ENCODE assay signal across 2 cellular contexts in genomic region chr14:53458368-53458814, GRCh38.
A peak's percentile ranks its signal among the peaks of the same experiment; 100 is the strongest.
TF ChIP-seq lines count a peak whose summit lies in the region.

No MANE protein-coding gene starts in this region.

TF ChIP-seq in IMR-90, 13 proteins besides CTCF, POLR2A, EP300 and RAD21:
- TF ChIP-seq, protein P1, sequence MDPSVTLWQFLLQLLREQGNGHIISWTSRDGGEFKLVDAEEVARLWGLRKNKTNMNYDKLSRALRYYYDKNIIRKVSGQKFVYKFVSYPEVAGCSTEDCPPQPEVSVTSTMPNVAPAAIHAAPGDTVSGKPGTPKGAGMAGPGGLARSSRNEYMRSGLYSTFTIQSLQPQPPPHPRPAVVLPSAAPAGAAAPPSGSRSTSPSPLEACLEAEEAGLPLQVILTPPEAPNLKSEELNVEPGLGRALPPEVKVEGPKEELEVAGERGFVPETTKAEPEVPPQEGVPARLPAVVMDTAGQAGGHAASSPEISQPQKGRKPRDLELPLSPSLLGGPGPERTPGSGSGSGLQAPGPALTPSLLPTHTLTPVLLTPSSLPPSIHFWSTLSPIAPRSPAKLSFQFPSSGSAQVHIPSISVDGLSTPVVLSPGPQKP (IDR thresholded peaks at IDR 0.05; ENCODE audit: borderline replicate concordance, low read depth, low read length): no peak
- TF ChIP-seq BHLHE40 (IDR thresholded peaks at IDR 0.05; ENCODE audit: low read depth, low read length) (peak; percentile 6; the same call in 1 of the 2 replicates), MAFK (IDR thresholded peaks at IDR 0.05; ENCODE audit: low read depth, low read length) (no peak), RCOR1 (IDR thresholded peaks at IDR 0.05; ENCODE audit: insufficient replicate concordance, low read length) (no peak), RFX5 (IDR thresholded peaks at IDR 0.05; ENCODE audit: low read depth, low read length) (no peak), CEBPB (IDR thresholded peaks at IDR 0.05; ENCODE audit: low read depth, low read length) (peak; percentile 16; the same call in 1 of the 2 replicates), CHD1 (IDR thresholded peaks at IDR 0.05; ENCODE audit: low read depth, low read length) (no peak)

TF ChIP-seq in HepG2, 621 proteins besides CTCF, POLR2A, EP300 and RAD21 (continues in another document):
- TF ChIP-seq ZNF614 (CRISPR knock-in tag; IDR thresholded peaks at IDR 0.05; ENCODE audit: borderline replicate concordance) (peak; percentile 20; the same call in 1 of the 2 replicates), SMAD3 (CRISPR knock-in tag; IDR thresholded peaks at IDR 0.05) (0 out of 2 replicates have a peak, but pooled peaks have one; percentile 18), ZNF343 (CRISPR knock-in tag; IDR thresholded peaks at IDR 0.05) (no peak), GFI1 (CRISPR knock-in tag; IDR thresholded peaks at IDR 0.05; ENCODE audit: borderline replicate concordance) (peak; percentile 51; the same call in 1 of the 2 replicates), CEBPG (CRISPR knock-in tag; IDR thresholded peaks at IDR 0.05) (peak; percentile 74), SMARCC2 (IDR thresholded peaks at IDR 0.05) (peak; percentile 83; the same call in 1 of the 2 replicates), HDAC2 (CRISPR knock-in tag; IDR thresholded peaks at IDR 0.05) (peak; percentile 51; the same call in 1 of the 2 replicates), TEAD3 (CRISPR knock-in tag; optimal IDR thresholded peaks at IDR 0.05; ENCODE audit: borderline replicate concordance) (peak; percentile 98), SRY (CRISPR knock-in tag; IDR thresholded peaks at IDR 0.05) (no peak), ZNF367 (CRISPR knock-in tag; IDR thresholded peaks at IDR 0.05; ENCODE audit: borderline replicate concordance) (no peak), ZNF644 (CRISPR knock-in tag; IDR thresholded peaks at IDR 0.05; ENCODE audit: low read depth) (peak; percentile 55; the same call in 1 of the 2 replicates), HNRNPL (IDR thresholded peaks at IDR 0.05; ENCODE audit: low read depth, low read length) (no peak), MLX (CRISPR knock-in tag; IDR thresholded peaks at IDR 0.05) (no peak), TARDBP (CRISPR knock-in tag; IDR thresholded peaks at IDR 0.05) (0 out of 2 replicates have a peak, but pooled peaks have one; percentile 31), NFE2L1 (CRISPR knock-in tag; IDR thresholded peaks at IDR 0.05; ENCODE audit: borderline replicate concordance) (no peak), FOSL2 (CRISPR knock-in tag; IDR thresholded peaks at IDR 0.05) (peak; percentile 90), ELF3 (CRISPR knock-in tag; IDR thresholded peaks at IDR 0.05) (peak; percentile 90), LCORL (IDR thresholded peaks at IDR 0.05) (peak; percentile 89), LCORL (CRISPR knock-in tag; IDR thresholded peaks at IDR 0.05) (peak; percentile 47; the same call in 1 of the 2 replicates), FOXK1 (CRISPR knock-in tag; IDR thresholded peaks at IDR 0.05; ENCODE audit: borderline replicate concordance, low read depth) (peak; percentile 52; the same call in 1 of the 2 replicates), SAP130 (CRISPR knock-in tag; IDR thresholded peaks at IDR 0.05; ENCODE audit: low read depth) (peak; percentile 49), THAP11 (CRISPR knock-in tag; IDR thresholded peaks at IDR 0.05) (peak; percentile 39), ZXDC (CRISPR knock-in tag; IDR thresholded peaks at IDR 0.05) (no peak), JUND (CRISPR knock-in tag; IDR thresholded peaks at IDR 0.05) (peak; percentile 79), KLF16 (CRISPR knock-in tag; IDR thresholded peaks at IDR 0.05) (0 out of 4 replicates have a peak, but pooled peaks of 1 of the 2 experiments have one; percentile 34), ZBTB42 (CRISPR knock-in tag; IDR thresholded peaks at IDR 0.05) (no peak), SOX13 (IDR thresholded peaks at IDR 0.05) (peak; percentile 67), SOX13 (CRISPR knock-in tag; conservative IDR thresholded peaks at IDR 0.05 in 1 of 2, IDR thresholded peaks at IDR 0.05 in 1 of 2) (peak in 1 of 2 experiments; percentile 98; a peak in 2 of 4 replicates), ASH2L (IDR thresholded peaks at IDR 0.05; ENCODE audit: insufficient read length, low read depth, low read length) (peak; percentile 41), BCL6 (CRISPR knock-in tag; IDR thresholded peaks at IDR 0.05) (peak; percentile 95), GABPA (IDR thresholded peaks at IDR 0.05; ENCODE audit: low read depth, low read length) (no peak), GABPA (CRISPR knock-in tag; IDR thresholded peaks at IDR 0.05; ENCODE audit: low read depth) (0 out of 2 replicates have a peak, but pooled peaks have one; percentile 17), ERF (CRISPR knock-in tag; IDR thresholded peaks at IDR 0.05) (0 out of 2 replicates have a peak, but pooled peaks have one; percentile 43), SOX6 (IDR thresholded peaks at IDR 0.05) (no peak), SOX6 (CRISPR knock-in tag; IDR thresholded peaks at IDR 0.05) (peak; percentile 92), KAT8 (CRISPR knock-in tag; IDR thresholded peaks at IDR 0.05) (peak; percentile 43; the same call in 1 of the 2 replicates), ZBTB20 (CRISPR knock-in tag; IDR thresholded peaks at IDR 0.05; ENCODE audit: borderline replicate concordance, low read depth) (peak; percentile 84; the same call in 1 of the 2 replicates), ZNF83 (CRISPR knock-in tag; IDR thresholded peaks at IDR 0.05; ENCODE audit: borderline replicate concordance) (no peak), MED13 (CRISPR knock-in tag; IDR thresholded peaks at IDR 0.05) (peak; percentile 68; the same call in 1 of the 2 replicates), ZNF331 (CRISPR knock-in tag; IDR thresholded peaks at IDR 0.05) (0 out of 2 replicates have a peak, but pooled peaks have one; percentile 31), SIX4 (CRISPR knock-in tag; IDR thresholded peaks at IDR 0.05) (peak; percentile 52; the same call in 1 of the 2 replicates)
- TF ChIP-seq, protein P2, sequence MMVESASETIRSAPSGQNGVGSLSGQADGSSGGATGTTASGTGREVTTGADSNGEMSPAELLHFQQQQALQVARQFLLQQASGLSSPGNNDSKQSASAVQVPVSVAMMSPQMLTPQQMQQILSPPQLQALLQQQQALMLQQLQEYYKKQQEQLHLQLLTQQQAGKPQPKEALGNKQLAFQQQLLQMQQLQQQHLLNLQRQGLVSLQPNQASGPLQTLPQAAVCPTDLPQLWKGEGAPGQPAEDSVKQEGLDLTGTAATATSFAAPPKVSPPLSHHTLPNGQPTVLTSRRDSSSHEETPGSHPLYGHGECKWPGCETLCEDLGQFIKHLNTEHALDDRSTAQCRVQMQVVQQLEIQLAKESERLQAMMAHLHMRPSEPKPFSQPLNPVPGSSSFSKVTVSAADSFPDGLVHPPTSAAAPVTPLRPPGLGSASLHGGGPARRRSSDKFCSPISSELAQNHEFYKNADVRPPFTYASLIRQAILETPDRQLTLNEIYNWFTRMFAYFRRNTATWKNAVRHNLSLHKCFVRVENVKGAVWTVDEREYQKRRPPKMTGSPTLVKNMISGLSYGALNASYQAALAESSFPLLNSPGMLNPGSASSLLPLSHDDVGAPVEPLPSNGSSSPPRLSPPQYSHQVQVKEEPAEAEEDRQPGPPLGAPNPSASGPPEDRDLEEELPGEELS (CRISPR knock-in tag; IDR thresholded peaks at IDR 0.05): peak; percentile 80
- TF ChIP-seq, protein P3, sequence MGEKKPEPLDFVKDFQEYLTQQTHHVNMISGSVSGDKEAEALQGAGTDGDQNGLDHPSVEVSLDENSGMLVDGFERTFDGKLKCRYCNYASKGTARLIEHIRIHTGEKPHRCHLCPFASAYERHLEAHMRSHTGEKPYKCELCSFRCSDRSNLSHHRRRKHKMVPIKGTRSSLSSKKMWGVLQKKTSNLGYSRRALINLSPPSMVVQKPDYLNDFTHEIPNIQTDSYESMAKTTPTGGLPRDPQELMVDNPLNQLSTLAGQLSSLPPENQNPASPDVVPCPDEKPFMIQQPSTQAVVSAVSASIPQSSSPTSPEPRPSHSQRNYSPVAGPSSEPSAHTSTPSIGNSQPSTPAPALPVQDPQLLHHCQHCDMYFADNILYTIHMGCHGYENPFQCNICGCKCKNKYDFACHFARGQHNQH (CRISPR knock-in tag; IDR thresholded peaks at IDR 0.05): peak; percentile 63
- TF ChIP-seq, protein P4, sequence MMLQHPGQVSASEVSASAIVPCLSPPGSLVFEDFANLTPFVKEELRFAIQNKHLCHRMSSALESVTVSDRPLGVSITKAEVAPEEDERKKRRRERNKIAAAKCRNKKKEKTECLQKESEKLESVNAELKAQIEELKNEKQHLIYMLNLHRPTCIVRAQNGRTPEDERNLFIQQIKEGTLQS (CRISPR knock-in tag; IDR thresholded peaks at IDR 0.05): peak; percentile 94
- TF ChIP-seq, protein P5, sequence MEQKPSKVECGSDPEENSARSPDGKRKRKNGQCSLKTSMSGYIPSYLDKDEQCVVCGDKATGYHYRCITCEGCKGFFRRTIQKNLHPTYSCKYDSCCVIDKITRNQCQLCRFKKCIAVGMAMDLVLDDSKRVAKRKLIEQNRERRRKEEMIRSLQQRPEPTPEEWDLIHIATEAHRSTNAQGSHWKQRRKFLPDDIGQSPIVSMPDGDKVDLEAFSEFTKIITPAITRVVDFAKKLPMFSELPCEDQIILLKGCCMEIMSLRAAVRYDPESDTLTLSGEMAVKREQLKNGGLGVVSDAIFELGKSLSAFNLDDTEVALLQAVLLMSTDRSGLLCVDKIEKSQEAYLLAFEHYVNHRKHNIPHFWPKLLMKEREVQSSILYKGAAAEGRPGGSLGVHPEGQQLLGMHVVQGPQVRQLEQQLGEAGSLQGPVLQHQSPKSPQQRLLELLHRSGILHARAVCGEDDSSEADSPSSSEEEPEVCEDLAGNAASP (CRISPR knock-in tag; IDR thresholded peaks at IDR 0.05; ENCODE audit: borderline replicate concordance): peak; percentile 92
- TF ChIP-seq, protein P6, sequence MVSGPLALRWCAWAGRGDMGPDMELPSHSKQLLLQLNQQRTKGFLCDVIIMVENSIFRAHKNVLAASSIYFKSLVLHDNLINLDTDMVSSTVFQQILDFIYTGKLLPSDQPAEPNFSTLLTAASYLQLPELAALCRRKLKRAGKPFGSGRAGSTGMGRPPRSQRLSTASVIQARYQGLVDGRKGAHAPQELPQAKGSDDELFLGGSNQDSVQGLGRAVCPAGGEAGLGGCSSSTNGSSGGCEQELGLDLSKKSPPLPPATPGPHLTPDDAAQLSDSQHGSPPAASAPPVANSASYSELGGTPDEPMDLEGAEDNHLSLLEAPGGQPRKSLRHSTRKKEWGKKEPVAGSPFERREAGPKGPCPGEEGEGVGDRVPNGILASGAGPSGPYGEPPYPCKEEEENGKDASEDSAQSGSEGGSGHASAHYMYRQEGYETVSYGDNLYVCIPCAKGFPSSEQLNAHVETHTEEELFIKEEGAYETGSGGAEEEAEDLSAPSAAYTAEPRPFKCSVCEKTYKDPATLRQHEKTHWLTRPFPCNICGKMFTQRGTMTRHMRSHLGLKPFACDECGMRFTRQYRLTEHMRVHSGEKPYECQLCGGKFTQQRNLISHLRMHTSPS (CRISPR knock-in tag; IDR thresholded peaks at IDR 0.05; ENCODE audit: low read depth): peak; percentile 36; the same call in 1 of the 2 replicates
- TF ChIP-seq, protein P7, sequence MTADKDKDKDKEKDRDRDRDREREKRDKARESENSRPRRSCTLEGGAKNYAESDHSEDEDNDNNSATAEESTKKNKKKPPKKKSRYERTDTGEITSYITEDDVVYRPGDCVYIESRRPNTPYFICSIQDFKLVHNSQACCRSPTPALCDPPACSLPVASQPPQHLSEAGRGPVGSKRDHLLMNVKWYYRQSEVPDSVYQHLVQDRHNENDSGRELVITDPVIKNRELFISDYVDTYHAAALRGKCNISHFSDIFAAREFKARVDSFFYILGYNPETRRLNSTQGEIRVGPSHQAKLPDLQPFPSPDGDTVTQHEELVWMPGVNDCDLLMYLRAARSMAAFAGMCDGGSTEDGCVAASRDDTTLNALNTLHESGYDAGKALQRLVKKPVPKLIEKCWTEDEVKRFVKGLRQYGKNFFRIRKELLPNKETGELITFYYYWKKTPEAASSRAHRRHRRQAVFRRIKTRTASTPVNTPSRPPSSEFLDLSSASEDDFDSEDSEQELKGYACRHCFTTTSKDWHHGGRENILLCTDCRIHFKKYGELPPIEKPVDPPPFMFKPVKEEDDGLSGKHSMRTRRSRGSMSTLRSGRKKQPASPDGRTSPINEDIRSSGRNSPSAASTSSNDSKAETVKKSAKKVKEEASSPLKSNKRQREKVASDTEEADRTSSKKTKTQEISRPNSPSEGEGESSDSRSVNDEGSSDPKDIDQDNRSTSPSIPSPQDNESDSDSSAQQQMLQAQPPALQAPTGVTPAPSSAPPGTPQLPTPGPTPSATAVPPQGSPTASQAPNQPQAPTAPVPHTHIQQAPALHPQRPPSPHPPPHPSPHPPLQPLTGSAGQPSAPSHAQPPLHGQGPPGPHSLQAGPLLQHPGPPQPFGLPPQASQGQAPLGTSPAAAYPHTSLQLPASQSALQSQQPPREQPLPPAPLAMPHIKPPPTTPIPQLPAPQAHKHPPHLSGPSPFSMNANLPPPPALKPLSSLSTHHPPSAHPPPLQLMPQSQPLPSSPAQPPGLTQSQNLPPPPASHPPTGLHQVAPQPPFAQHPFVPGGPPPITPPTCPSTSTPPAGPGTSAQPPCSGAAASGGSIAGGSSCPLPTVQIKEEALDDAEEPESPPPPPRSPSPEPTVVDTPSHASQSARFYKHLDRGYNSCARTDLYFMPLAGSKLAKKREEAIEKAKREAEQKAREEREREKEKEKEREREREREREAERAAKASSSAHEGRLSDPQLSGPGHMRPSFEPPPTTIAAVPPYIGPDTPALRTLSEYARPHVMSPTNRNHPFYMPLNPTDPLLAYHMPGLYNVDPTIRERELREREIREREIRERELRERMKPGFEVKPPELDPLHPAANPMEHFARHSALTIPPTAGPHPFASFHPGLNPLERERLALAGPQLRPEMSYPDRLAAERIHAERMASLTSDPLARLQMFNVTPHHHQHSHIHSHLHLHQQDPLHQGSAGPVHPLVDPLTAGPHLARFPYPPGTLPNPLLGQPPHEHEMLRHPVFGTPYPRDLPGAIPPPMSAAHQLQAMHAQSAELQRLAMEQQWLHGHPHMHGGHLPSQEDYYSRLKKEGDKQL (CRISPR knock-in tag; IDR thresholded peaks at IDR 0.05; ENCODE audit: low read depth): peak; percentile 70; the same call in 1 of the 2 replicates
